In the genomic region with DNA sequence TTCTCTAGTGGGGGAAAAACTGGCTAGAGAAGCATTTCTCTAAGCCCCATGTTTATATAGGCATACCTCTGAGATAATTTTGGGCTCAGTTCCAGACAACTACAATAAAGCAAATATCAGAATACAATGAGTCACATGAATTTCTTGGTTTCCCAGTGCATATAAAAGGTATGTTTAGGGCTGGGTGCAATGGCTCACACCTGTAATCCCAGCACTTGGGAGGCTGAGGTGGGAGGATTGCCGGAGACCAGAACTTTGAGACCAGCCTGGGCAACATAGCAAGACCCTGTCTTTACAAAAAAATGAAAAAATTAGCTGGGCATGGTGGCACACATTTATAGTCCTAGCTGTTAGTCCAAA, we compare ENCODE assay signal across 1 cellular context.
TF ChIP-seq lines count a peak whose summit lies in the region.

No MANE protein-coding gene starts in this region.

TF ChIP-seq in HepG2, 621 proteins besides CTCF, POLR2A, EP300 and RAD21:
- TF ChIP-seq ZNF121 (CRISPR knock-in tag; IDR thresholded peaks at IDR 0.05) (peak; percentile 87), ISL2 (CRISPR knock-in tag; IDR thresholded peaks at IDR 0.05) (no peak)
- TF ChIP-seq, protein P1, sequence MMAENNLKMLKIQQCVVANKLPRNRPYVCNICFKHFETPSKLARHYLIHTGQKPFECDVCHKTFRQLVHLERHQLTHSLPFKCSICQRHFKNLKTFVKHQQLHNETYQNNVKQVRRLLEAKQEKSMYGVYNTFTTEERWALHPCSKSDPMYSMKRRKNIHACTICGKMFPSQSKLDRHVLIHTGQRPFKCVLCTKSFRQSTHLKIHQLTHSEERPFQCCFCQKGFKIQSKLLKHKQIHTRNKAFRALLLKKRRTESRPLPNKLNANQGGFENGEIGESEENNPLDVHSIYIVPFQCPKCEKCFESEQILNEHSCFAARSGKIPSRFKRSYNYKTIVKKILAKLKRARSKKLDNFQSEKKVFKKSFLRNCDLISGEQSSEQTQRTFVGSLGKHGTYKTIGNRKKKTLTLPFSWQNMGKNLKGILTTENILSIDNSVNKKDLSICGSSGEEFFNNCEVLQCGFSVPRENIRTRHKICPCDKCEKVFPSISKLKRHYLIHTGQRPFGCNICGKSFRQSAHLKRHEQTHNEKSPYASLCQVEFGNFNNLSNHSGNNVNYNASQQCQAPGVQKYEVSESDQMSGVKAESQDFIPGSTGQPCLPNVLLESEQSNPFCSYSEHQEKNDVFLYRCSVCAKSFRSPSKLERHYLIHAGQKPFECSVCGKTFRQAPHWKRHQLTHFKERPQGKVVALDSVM (CRISPR knock-in tag; IDR thresholded peaks at IDR 0.05): peak; percentile 43; the same call in 1 of the 2 replicates
TF ChIP-seq in HepG2: peak in this region for 2.
